In genomic region chr22:19107730-19108074, GRCh38 we compare ENCODE assay signal across 17 cellular contexts. TPM values are rescaled to one million over a fixed set of nuclear protein-coding genes. Genes with fewer than 3 reads are reported as not detected.
A peak's percentile ranks its signal among the peaks of the same experiment; 100 is the strongest.
DNase-seq lines count a peak whose midpoint lies in the region; ATAC-seq and TF ChIP-seq lines count a peak whose summit lies in the region.
"Had no signal": no experiment of that assay in that cellular context is flagged by ENCODE, and none has a peak within 500 bp of the region (broad histone marks: within the 10 kb centered on the region; RNA-seq: fewer than 3 reads in every experiment).

No MANE protein-coding gene starts in this region.

- TF ChIP-seq CTCF in WTC11 (IDR thresholded peaks at IDR 0.05) (no peak), upper lobe of left lung (IDR thresholded peaks at IDR 0.05) (no peak)

- CTCF ChIA-PET in WTC11 (lab: Charles Lee) = interaction anchor here (0.5 to 1.1 kb wide), 2 partner anchors 11 to 72 kb away, joined by 3 read pairs; no protein-coding TSS in a partner anchor

- peak overlapping the region in 5 of 11 experiments; percentile 4 to 76 (median 7); a peak in 4 of 22 replicates for H3K9ac ChIP-seq in BLaER1 treated with 17β-estradiol and CSF1 and Interleukin-3, amounts not matched to agents 10 nM and 100 nM

- ATAC-seq in WTC11 (no peak), upper lobe of left lung (ENCODE audit: low FRiP score in 2 of 2) (no peak), GM18511 (IDR thresholded peaks at IDR 0.05; ENCODE audit: unreplicated experiment) (no peak)
- ATAC-seq: left ventricle myocardium superior had no signal

- H3K27ac ChIP-seq in BLaER1 treated with 17β-estradiol and CSF1 and Interleukin-3, amounts not matched to agents 10 nM and 100 nM = peak overlapping the region in 9 of 11 experiments; percentile 80 to 91 (median 89); a peak in 17 of 22 replicates
- H3K27ac ChIP-seq in upper lobe of left lung = peak overlapping the region in 2 of 4 donors; percentile 26 to 38
- H3K27ac ChIP-seq: tibial artery, WERI-Rb-1 had no signal

- peak overlapping the region; percentile 19 to 94 (median 80); a peak in 17 of 22 replicates for H3K4me2 ChIP-seq in BLaER1 treated with 17β-estradiol and CSF1 and Interleukin-3, amounts not matched to agents 10 nM and 100 nM

- no peaks in the 10 kb centered on the region for H3K9me3 ChIP-seq in BLaER1 treated with 17β-estradiol and CSF1 and Interleukin-3, amounts not matched to agents 10 nM and 100 nM (replicated peaks in 1 of 11)
- no peaks in the 10 kb centered on the region for H3K9me3 ChIP-seq in upper lobe of left lung
- H3K9me3 ChIP-seq: BE2C, tibial artery had no signal

- no peak for TF ChIP-seq EP300 in upper lobe of left lung (IDR thresholded peaks at IDR 0.05)

- no peak overlapping the region for H3K4me3 ChIP-seq in BLaER1 treated with 17β-estradiol and CSF1 and Interleukin-3, amounts not matched to agents 10 nM and 100 nM
- H3K4me3 ChIP-seq in upper lobe of left lung = no peak overlapping the region
- H3K4me3 ChIP-seq: tibial artery had no signal

- POLR2A ChIA-PET in WTC11 (lab: Charles Lee) = no interaction called here

- peaks cover 52 to 90% (median 76%) of the 10 kb centered on the region in 10 experiments for H3K4me1 ChIP-seq in BLaER1 treated with 17β-estradiol and CSF1 and Interleukin-3, amounts not matched to agents 10 nM and 100 nM
- peaks cover 49 to 62% (median 57%) of the 10 kb centered on the region in 4 donors for H3K4me1 ChIP-seq in upper lobe of left lung
- H3K4me1 ChIP-seq: BE2C had no signal

- H3K4me3 Mint-ChIP-seq in WTC11 = no peak overlapping the region

- H4K20me1 ChIP-seq in BLaER1 treated with 17β-estradiol and CSF1 and Interleukin-3, amounts not matched to agents 10 nM and 100 nM = peaks cover 33 to 100% (median 76%) of the 10 kb centered on the region in 11 experiments

- no peaks in the 10 kb centered on the region for H3K36me3 Mint-ChIP-seq in WTC11

- no peak for TF ChIP-seq POLR2A in upper lobe of left lung (IDR thresholded peaks at IDR 0.05)

- H3K9me3 Mint-ChIP-seq in WTC11 = no peaks in the 10 kb centered on the region

- H3K4me1 Mint-ChIP-seq in WTC11 = peaks cover 25% of the 10 kb centered on the region

- DNase-seq in Ammon's horn (ENCODE audit: low spot score) (peak; percentile 7), WTC11 (ENCODE audit: low spot score) (no peak), mesenteric fat pad (ENCODE audit: low spot score) (peak; percentile 30), upper lobe of left lung (no peak), DMS 273 (lab: John Stamatoyannopoulos, UW; ENCODE audit: unreplicated experiment) (no peak)
- DNase-seq: activated gamma-delta T cell treated with Interleukin-2 at 50 U/mL for 16 hours, BE2C, cortex of kidney, GOT3, left ventricle myocardium superior, MV-4-11, NCI-H226, WERI-Rb-1 had no signal

- 80 to 91% methylated on average over 8 of the region's 8 CpGs for WGBS in upper lobe of left lung, 2 donors

- H3K27me3 ChIP-seq in BLaER1 treated with 17β-estradiol and CSF1 and Interleukin-3, amounts not matched to agents 10 nM and 100 nM = no peaks in the 10 kb centered on the region
- no peaks in the 10 kb centered on the region for H3K27me3 ChIP-seq in upper lobe of left lung
- H3K27me3 ChIP-seq: BE2C, tibial artery had no signal

- H3K36me3 ChIP-seq in BLaER1 treated with 17β-estradiol and CSF1 and Interleukin-3, amounts not matched to agents 10 nM and 100 nM = peaks cover 5 to 52% (median 23%) of the 10 kb centered on the region in 11 experiments; a peak in 17 of 22 replicates
- H3K36me3 ChIP-seq in upper lobe of left lung = no peaks in the 10 kb centered on the region
- H3K36me3 ChIP-seq: tibial artery, WERI-Rb-1 had no signal

- H3K27me3 Mint-ChIP-seq in WTC11 (ENCODE audit: low read depth) = no peaks in the 10 kb centered on the region

- H3K27ac Mint-ChIP-seq in WTC11 = peak overlapping the region; percentile 46; the same call in 1 of the 2 replicates

TF ChIP-seq in WTC11, 78 proteins besides CTCF, POLR2A, EP300 and RAD21:
- no peak for TF ChIP-seq CDX4 (CRISPR knock-in tag; IDR thresholded peaks at IDR 0.05; ENCODE audit: borderline replicate concordance)

RNA-seq across cellular contexts. Expression of gene DGCR2, which starts 14.5 kb away (rescaled TPM):
- total RNA-seq in WTC11 (2021) = 56.8 to 64.2 TPM (median 60.3 TPM) in 3 replicates
- total RNA-seq in mesenteric fat pad = 30.2 TPM
- total RNA-seq in upper lobe of left lung = 100 to 1,000 TPM in 1 of 6 donors, 10 to 100 TPM in 5; 65.9 to 101 (median 89.9) TPM

RNA-seq across cellular contexts. Expression of gene TSSK2, which starts 23.4 kb away (rescaled TPM):
- total RNA-seq in WTC11 (2021) = not detected in 3 replicates
- total RNA-seq in mesenteric fat pad = not detected
- not detected for total RNA-seq in upper lobe of left lung
- total RNA-seq: left ventricle myocardium superior, pulmonary artery endothelial cell had no signal

RNA-seq across cellular contexts. Expression of gene ESS2, which starts 36.7 kb away (rescaled TPM):
- total RNA-seq in WTC11 (2021) = 18.0 to 19.3 TPM (median 18.3 TPM) in 3 replicates
- 10.9 TPM for total RNA-seq in mesenteric fat pad
- 10 to 100 TPM; 13.7 to 21.3 (median 16.6) TPM for total RNA-seq in upper lobe of left lung

RNA-seq across cellular contexts. Expression of gene GSC2, which starts 42.4 kb away (rescaled TPM):
- 0.44 to 0.68 TPM in 2 of 3 replicates, not detected in the other for total RNA-seq in WTC11 (2021)
- not detected for total RNA-seq in mesenteric fat pad
- total RNA-seq in upper lobe of left lung = not detected
- total RNA-seq: left ventricle myocardium superior had no signal

Comparison
In these comparisons a context has a peak if more than half of its experiments do, and no peak if none do; other contexts are left out.
1. DNase-seq: peak in Ammon's horn (single experiment) and mesenteric fat pad (single experiment); none in WTC11 (single experiment), upper lobe of left lung (0 of 2) and DMS 273 (single experiment).